ENCODE assay signal across 18 cellular contexts in the genomic region with DNA sequence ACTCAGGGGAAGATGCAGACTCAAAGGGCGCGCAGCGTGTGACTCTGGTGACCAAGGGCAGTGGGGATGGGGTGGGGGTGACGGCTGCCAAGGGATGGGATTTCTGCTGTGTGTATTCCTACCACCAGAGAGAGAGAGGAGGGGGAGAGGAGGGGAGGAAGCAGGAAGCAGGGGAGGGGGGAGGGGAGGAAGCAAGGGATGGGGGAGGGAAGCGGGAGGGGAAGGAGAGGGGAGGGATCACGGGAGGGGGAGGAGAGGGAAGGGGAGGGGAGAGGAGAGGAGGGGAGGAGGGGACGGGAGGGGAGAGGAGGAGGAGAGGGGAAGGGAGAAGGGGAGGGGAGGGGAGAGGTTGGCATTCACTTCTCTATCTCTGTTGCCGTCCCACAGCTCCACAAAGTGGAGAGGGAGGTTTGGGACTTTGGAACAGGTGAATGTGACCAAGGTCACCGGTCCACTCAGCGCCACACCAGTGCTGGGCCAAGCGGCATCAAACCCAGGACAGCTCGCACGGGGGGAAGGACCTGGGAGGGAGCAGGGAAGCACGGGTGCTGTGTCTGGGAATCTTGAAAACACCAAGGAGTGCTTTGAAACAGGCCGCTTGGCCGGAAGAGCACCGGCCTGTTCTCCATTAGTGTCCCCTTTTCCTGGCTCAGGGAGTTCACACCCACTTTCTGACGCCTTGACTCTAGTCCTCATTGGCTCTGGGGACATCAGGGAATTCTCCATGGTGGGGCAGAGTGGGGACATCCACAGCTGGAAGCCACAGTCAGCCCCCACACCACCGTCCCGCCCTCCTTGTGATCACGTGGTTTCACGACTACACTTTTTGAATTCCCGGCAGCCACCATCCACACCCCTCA.
DNase-seq lines count a peak whose midpoint lies in the region; ATAC-seq and TF ChIP-seq lines count a peak whose summit lies in the region.
"Had no signal": no experiment of that assay in that cellular context is flagged by ENCODE, and none has a peak within 500 bp of the region (broad histone marks: within the 10 kb centered on the region; RNA-seq: fewer than 3 reads in every experiment).

No MANE protein-coding gene starts in this region.

- no peak overlapping the region for H3K23ac ChIP-seq in mesenchymal stem cell (ENCODE audit: low read length in 2 of 2)

- peak overlapping the region; percentile 22 for H4K8ac ChIP-seq in mesenchymal stem cell (ENCODE audit: low read length)

- H3K27ac Mint-ChIP-seq in stimulated activated naive B cell treated with anti-CD40 and anti-IgM and Interleukin-4, amounts not matched to agents 10 μg/mL and 1 μg/mL and 100 μg/mL, for 72 hours: peak overlapping the region; percentile 71
- H3K27ac Mint-ChIP-seq: activated T-helper 2 cell treated with anti-CD3 and anti-CD28 coated beads, Interferon-gamma antibody, Interleukin-2, Interleukin-4, amounts not matched to agents 10 μg/mL and 5 μg/mL and 100 μg/mL, durations not matched to agents 14 hours and 24 hours and 36 hours; T-helper 17 cell had no signal

- H2BK12ac ChIP-seq in mesenchymal stem cell (ENCODE audit: low read length in 2 of 2): no peak overlapping the region

- no peak overlapping the region for H2BK5ac ChIP-seq in mesenchymal stem cell (ENCODE audit: low read depth, low read length, poor library complexity, severe bottlenecking)

- H3K18ac ChIP-seq in mesenchymal stem cell (ENCODE audit: low read depth in 1 of 2, low read length in 2 of 2): no peak overlapping the region

- no peak overlapping the region for H4K91ac ChIP-seq in mesenchymal stem cell (ENCODE audit: low read length)

- no peak overlapping the region for H3K9ac ChIP-seq in HUES48 (ENCODE audit: low read depth, low read length)
- no peak overlapping the region for H3K9ac ChIP-seq in mesenchymal stem cell (ENCODE audit: low read length)

- DNase-seq in caudate nucleus (lab: John Stamatoyannopoulos, UW) (no peak), mesenchymal stem cell (no peak), uterus (no peak)
- no peak for DNase-seq in stimulated activated naive B cell treated with anti-CD40 and anti-IgM and Interleukin-4, amounts not matched to agents 10 μg/mL and 1 μg/mL and 100 μg/mL, for 72 hours
- DNase-seq: amniotic stem cell; C1 segment of cervical spinal cord; DMS53; effector CD8-positive, alpha-beta T cell; head of caudate nucleus; MG63; NCI-H1694 treated with DMSO at 0.1 percent for 48 hours; NCI-H446; stimulated activated CD4-positive, alpha-beta T cell treated with anti-CD3 and anti-CD28 coated beads, Interleukin-4, amount 100 ng/mL, for 1 hour; T-helper 17 cell had no signal

- H3K4me1 ChIP-seq in HUES48 (ENCODE audit: control insufficient read depth, insufficient read depth, low read length): peaks cover 11% of the 10 kb centered on the region; the same call in 1 of the 2 replicates
- peaks cover 37% of the 10 kb centered on the region for H3K4me1 ChIP-seq in mesenchymal stem cell (ENCODE audit: control insufficient read depth, insufficient read depth, low read depth, low read length)
- H3K4me1 ChIP-seq in uterus: no peaks in the 10 kb centered on the region

- 70% methylated on average over 20 of the region's 23 CpGs for WGBS in mesenchymal stem cell

- no peak overlapping the region for H3K14ac ChIP-seq in mesenchymal stem cell (ENCODE audit: low read length in 2 of 2)

- peak overlapping the region in 1 of 2 donors; percentile 36 for H3K4me3 Mint-ChIP-seq in stimulated activated naive B cell treated with anti-CD40 and anti-IgM and Interleukin-4, amounts not matched to agents 10 μg/mL and 1 μg/mL and 100 μg/mL, for 72 hours
- H3K4me3 Mint-ChIP-seq: T-helper 17 cell had no signal

- no peak for TF ChIP-seq CTCF in uterus (IDR thresholded peaks at IDR 0.05)

- H3K9me3 ChIP-seq in HUES48 (ENCODE audit: control insufficient read depth, insufficient read depth, low read length) (no peaks in the 10 kb centered on the region), mesenchymal stem cell (ENCODE audit: control insufficient read depth, low read length) (no peaks in the 10 kb centered on the region), uterus (no peaks in the 10 kb centered on the region)
- H3K9me3 ChIP-seq: MG63 had no signal

- H3K4me2 ChIP-seq in mesenchymal stem cell (ENCODE audit: low read length, poor library complexity, severe bottlenecking): no peak overlapping the region

- intact Hi-C loops in uterus (cut with DNase I; ENCODE audit: low total_unique reads): no loop called here

- no peaks in the 10 kb centered on the region for H3K36me3 ChIP-seq in HUES48 (ENCODE audit: control insufficient read depth, insufficient read depth, low read length)
- H3K36me3 ChIP-seq in mesenchymal stem cell (ENCODE audit: control insufficient read depth in 1 of 2, insufficient read depth in 2 of 2, low read depth in 1 of 2, low read length in 2 of 2): peaks cover 3 to 56% of the 10 kb centered on the region in 2 experiments
- no peaks in the 10 kb centered on the region for H3K36me3 ChIP-seq in uterus
- H3K36me3 ChIP-seq: MG63 had no signal

- ATAC-seq in stimulated activated naive B cell treated with anti-CD40 and anti-IgM and Interleukin-4, amounts not matched to agents 10 μg/mL and 1 μg/mL and 100 μg/mL, for 72 hours (replicated peaks): no peak
- ATAC-seq in GM21360 (IDR thresholded peaks at IDR 0.05; ENCODE audit: unreplicated experiment) (no peak), HG02798 (IDR thresholded peaks at IDR 0.05; ENCODE audit: poor library complexity, unreplicated experiment) (no peak)
- ATAC-seq: T-helper 17 cell had no signal

- H2AK5ac ChIP-seq in mesenchymal stem cell (ENCODE audit: low read length, severe bottlenecking): no peak overlapping the region

- peaks cover 42% of the 10 kb centered on the region for H3K79me1 ChIP-seq in mesenchymal stem cell (replicated peaks; ENCODE audit: low read length, poor library complexity, severe bottlenecking)

- TF ChIP-seq POLR2A in uterus (IDR thresholded peaks at IDR 0.05): no peak

- no peak overlapping the region for H2BK120ac ChIP-seq in mesenchymal stem cell (ENCODE audit: low read depth, low read length)

- no peaks in the 10 kb centered on the region for H3K27me3 ChIP-seq in HUES48 (ENCODE audit: control insufficient read depth, insufficient read depth, low read length)
- H3K27me3 ChIP-seq in mesenchymal stem cell (ENCODE audit: control insufficient read depth in 1 of 2, insufficient read depth in 1 of 2, low read length in 2 of 2): no peaks in the 10 kb centered on the region
- H3K27me3 ChIP-seq in uterus: no peaks in the 10 kb centered on the region
- H3K27me3 ChIP-seq: MG63 had no signal

- H3K36me3 Mint-ChIP-seq in stimulated activated naive B cell treated with anti-CD40 and anti-IgM and Interleukin-4, amounts not matched to agents 10 μg/mL and 1 μg/mL and 100 μg/mL, for 72 hours: peaks cover 31 to 50% of the 10 kb centered on the region in 2 donors

- peak overlapping the region; percentile 37 for H2BK15ac ChIP-seq in mesenchymal stem cell (ENCODE audit: low read depth, poor library complexity, severe bottlenecking)

- no peaks in the 10 kb centered on the region for H3K27me3 Mint-ChIP-seq in stimulated activated naive B cell treated with anti-CD40 and anti-IgM and Interleukin-4, amounts not matched to agents 10 μg/mL and 1 μg/mL and 100 μg/mL, for 72 hours
- H3K27me3 Mint-ChIP-seq: T-helper 17 cell had no signal

- H3K9me3 Mint-ChIP-seq in stimulated activated naive B cell treated with anti-CD40 and anti-IgM and Interleukin-4, amounts not matched to agents 10 μg/mL and 1 μg/mL and 100 μg/mL, for 72 hours: no peaks in the 10 kb centered on the region
- H3K9me3 Mint-ChIP-seq: activated T-helper 2 cell treated with anti-CD3 and anti-CD28 coated beads, Interferon-gamma antibody, Interleukin-2, Interleukin-4, amounts not matched to agents 10 μg/mL and 5 μg/mL and 100 μg/mL, durations not matched to agents 14 hours and 24 hours and 36 hours had no signal

- peak overlapping the region in 1 of 2 experiments; percentile 2 for H3K4ac ChIP-seq in mesenchymal stem cell (ENCODE audit: low read depth in 1 of 2, low read length in 2 of 2)

- H3K27ac ChIP-seq in HUES48 (ENCODE audit: low read depth, low read length): peak overlapping the region; percentile 61
- H3K27ac ChIP-seq in caudate nucleus (ENCODE audit: low read depth, low read length): peak overlapping the region; percentile 11
- H3K27ac ChIP-seq in mesenchymal stem cell (ENCODE audit: low read length, poor library complexity, severe bottlenecking): no peak overlapping the region
- no peak overlapping the region for H3K27ac ChIP-seq in uterus

- no peak overlapping the region for H3K4me3 ChIP-seq in HUES48 (ENCODE audit: low read depth, low read length)
- no peak overlapping the region for H3K4me3 ChIP-seq in mesenchymal stem cell (ENCODE audit: insufficient read depth in 1 of 2, low read depth in 1 of 2, low read length in 2 of 2)
- no peak overlapping the region for H3K4me3 ChIP-seq in uterus
- H3K4me3 ChIP-seq: MG63 had no signal

- H2AFZ ChIP-seq in mesenchymal stem cell (ENCODE audit: low read depth, low read length): no peak overlapping the region

- peaks cover 52 to 92% of the 10 kb centered on the region in 2 donors for H3K4me1 Mint-ChIP-seq in stimulated activated naive B cell treated with anti-CD40 and anti-IgM and Interleukin-4, amounts not matched to agents 10 μg/mL and 1 μg/mL and 100 μg/mL, for 72 hours

Comparison
In these comparisons a context has a peak if more than half of its experiments do, and no peak if none do; other contexts are left out.
1. H3K27ac ChIP-seq: peak in HUES48 (single experiment) and caudate nucleus (single experiment); none in mesenchymal stem cell (single experiment) and uterus (0 of 2).